ENCODE assay signal across 27 cellular contexts in genomic region chrX:50762578-50762977, GRCh38. TPM values are rescaled to one million over a fixed set of nuclear protein-coding genes. Genes with fewer than 3 reads are reported as not detected.
DNase-seq lines count a peak whose midpoint lies in the region; FAIRE-seq and TF ChIP-seq lines count a peak whose summit lies in the region.
"Had no signal": no experiment of that assay in that cellular context is flagged by ENCODE, and none has a peak within 500 bp of the region (broad histone marks: within the 10 kb centered on the region; RNA-seq: fewer than 3 reads in every experiment).

No MANE protein-coding gene starts in this region.

- BruUV-seq in A673 (replicated peaks; lab: Mats Ljungman, UMichigan), result TSS peak; percentile 59

- H3K23ac ChIP-seq in H9 (ENCODE audit: insufficient read length, low read depth, low read length), result no peak overlapping the region

- H3K4me1 Mint-ChIP-seq in H9, result no peaks in the 10 kb centered on the region
- H3K4me1 Mint-ChIP-seq: CD4-positive, CD25-positive, alpha-beta regulatory T cell; GM23338 had no signal

- POLR2A ChIA-PET in A673 (lab: Charles Lee; ENCODE audit: low non-redundant PET), result no interaction called here

- H3K36me3 Mint-ChIP-seq in H9 (ENCODE audit: insufficient read depth in 1 of 3, low read depth in 3 of 3), result no peaks in the 10 kb centered on the region
- H3K36me3 Mint-ChIP-seq: CD4-positive, CD25-positive, alpha-beta regulatory T cell had no signal

- H3K4me1 ChIP-seq in A673 (ENCODE audit: insufficient read depth, low read length, poor library complexity, severe bottlenecking), result no peaks in the 10 kb centered on the region
- H3K4me1 ChIP-seq in H9 (ENCODE audit: insufficient read depth, low read length), result no peaks in the 10 kb centered on the region
- H3K4me1 ChIP-seq: BLaER1 had no signal

- no peak overlapping the region for H2BK120ac ChIP-seq in H9 (ENCODE audit: low read depth, low read length, poor library complexity, severe bottlenecking)

- no peaks in the 10 kb centered on the region for H3K27me3 Mint-ChIP-seq in H9 (ENCODE audit: low read depth)

- no CpG with 5 or more reads among the region's 2 CpGs for WGBS in H9 (ENCODE audit: extremely low coverage, insufficient read length, low lambda C conversion rate)

- H2BK20ac ChIP-seq in H9 (ENCODE audit: low read depth, low read length, poor library complexity, severe bottlenecking), result no peak overlapping the region

- H2BK5ac ChIP-seq in H9 (ENCODE audit: insufficient read length, low read length), result no peak overlapping the region

- no peak overlapping the region for H3K14ac ChIP-seq in H9 (ENCODE audit: insufficient read depth, low read length)

- H3K18ac ChIP-seq in H9 (ENCODE audit: insufficient read length, low read depth, low read length), result no peak overlapping the region

- FAIRE-seq in RCC 7860 (lab: Jason Lieb, UNC), result no peak

- H2BK12ac ChIP-seq in H9 (ENCODE audit: insufficient read length, low read depth, low read length), result no peak overlapping the region

- intact Hi-C loops in A673 (cut with micrococcal nuclease; ENCODE audit: unreplicated experiment), result no loop called here
- intact Hi-C loops in cardiac septum (cut with DNase I), result loop anchor here (10.0 kb wide), 1 partner anchor 62 kb away; no protein-coding TSS in a partner anchor

- no peak overlapping the region for H3K56ac ChIP-seq in H9 (ENCODE audit: insufficient read length, low read depth, low read length)

- no peak overlapping the region for H4K8ac ChIP-seq in H9 (replicated peaks; ENCODE audit: insufficient read length, low read depth, low read length)

- peaks cover 50 to 61% of the 10 kb centered on the region in 2 experiments for H3K9me3 Mint-ChIP-seq in H9
- H3K9me3 Mint-ChIP-seq: CD4-positive, CD25-positive, alpha-beta regulatory T cell; GM23338 had no signal

- no peak overlapping the region for H4K5ac ChIP-seq in H9 (ENCODE audit: insufficient read length, low read depth, low read length)

- DNase-seq in A673 (ENCODE audit: low spot score) (no peak), RCC 7860 (ENCODE audit: low spot score) (peak; percentile 14), dermis blood vessel endothelial cell (peak; percentile 42), iris pigment epithelial cell (ENCODE audit: low read depth) (peak; percentile 17), DMS153 treated with DMSO at 0.1 percent for 48 hours (lab: John Stamatoyannopoulos, UW; ENCODE audit: unreplicated experiment) (no peak), cardiac septum (ENCODE audit: low spot score) (no peak), H9 (no peak), SW 1271 (lab: John Stamatoyannopoulos, UW) (no peak)
- DNase-seq: 8988T; CD4-positive, CD25-positive, alpha-beta regulatory T cell; DMS53; KBM-7; MV-4-11; NCI-H1105; NCI-H146; NCI-H1930; NCI-H2107; NCI-H524; NCI-H774; PC-3; Right ventricle myocardium superior; RPMI8226 had no signal

- no peak overlapping the region for H2BK15ac ChIP-seq in H9 (ENCODE audit: low read depth, low read length)

- no peak overlapping the region for H3K9ac ChIP-seq in H9 (ENCODE audit: extremely low read depth, insufficient read length, low read length)
- H3K9ac ChIP-seq: BLaER1 had no signal

- H3T11ph ChIP-seq in H9 (ENCODE audit: low read length), result no peak overlapping the region

- CTCF ChIA-PET in A673 (lab: Charles Lee), result interaction anchor here (1.2 kb wide), 1 partner anchor 141 kb away, joined by 3 read pairs; no protein-coding TSS in a partner anchor

- H3K4ac ChIP-seq in H9 (ENCODE audit: low read depth, low read length), result no peak overlapping the region

- no peaks in the 10 kb centered on the region; the same call in 1 of the 2 replicates for H3K79me2 ChIP-seq in H9 (ENCODE audit: insufficient read depth, low read length)

- no peaks in the 10 kb centered on the region for H4K20me1 ChIP-seq in H9 (ENCODE audit: control insufficient read depth, insufficient read depth, insufficient read length)
- H4K20me1 ChIP-seq: BLaER1 had no signal

- no peak overlapping the region for H4K91ac ChIP-seq in H9 (ENCODE audit: insufficient read length, low read depth, low read length)

- H3K27ac Mint-ChIP-seq in H9, result no peak overlapping the region
- H3K27ac Mint-ChIP-seq: CD4-positive, CD25-positive, alpha-beta regulatory T cell; GM23338 had no signal

- no peak overlapping the region for H3K4me3 Mint-ChIP-seq in H9
- H3K4me3 Mint-ChIP-seq: CD4-positive, CD25-positive, alpha-beta regulatory T cell; GM23338 had no signal

- no peak overlapping the region for H3K4me3 ChIP-seq in A673 (ENCODE audit: low read depth, low read length, poor library complexity, severe bottlenecking)
- H3K4me3 ChIP-seq: BLaER1, GM23338, HAP-1 had no signal

- H3K79me1 ChIP-seq in H9 (ENCODE audit: insufficient read depth, low read depth, low read length, poor library complexity, severe bottlenecking), result no peaks in the 10 kb centered on the region

- H3K27me3 ChIP-seq in A673 (replicated peaks; ENCODE audit: insufficient read depth, low read depth, low read length, poor library complexity) (no peaks in the 10 kb centered on the region), H9 (ENCODE audit: insufficient read depth, low read length) (no peaks in the 10 kb centered on the region)

- no peak overlapping the region for H2AFZ ChIP-seq in H9 (ENCODE audit: low read length)
- H2AFZ ChIP-seq: GM23338 had no signal

- no peak overlapping the region for H2AK5ac ChIP-seq in H9 (ENCODE audit: insufficient read length, low read length)

- no peaks in the 10 kb centered on the region for H3K36me3 ChIP-seq in A673 (ENCODE audit: insufficient read depth, low read length, poor library complexity, severe bottlenecking)
- H3K36me3 ChIP-seq: BLaER1, HAP-1 had no signal

- H3K23me2 ChIP-seq in H9 (ENCODE audit: insufficient read length, low read depth, low read length, poor library complexity, severe bottlenecking), result no peaks in the 10 kb centered on the region

- H3K4me2 ChIP-seq in H9 (ENCODE audit: insufficient read depth, insufficient read length, low read length), result no peak overlapping the region
- H3K4me2 ChIP-seq: BLaER1, GM23338 had no signal

- no peak overlapping the region for H3K27ac ChIP-seq in A673 (ENCODE audit: low read depth, low read length, poor library complexity, severe bottlenecking)
- H3K27ac ChIP-seq in H9 (ENCODE audit: insufficient read length, low read depth, low read length), result no peak overlapping the region
- H3K27ac ChIP-seq: BLaER1 had no signal

- TF ChIP-seq CTCF in A673 (conservative IDR thresholded peaks at IDR 0.05; ENCODE audit: low read depth, low read length) (no peak), H9 (conservative IDR thresholded peaks at IDR 0.05) (no peak)

- H3K9me3 ChIP-seq in A673 (ENCODE audit: low read depth, low read length, poor library complexity, severe bottlenecking), result no peaks in the 10 kb centered on the region
- no peaks in the 10 kb centered on the region for H3K9me3 ChIP-seq in H9 (ENCODE audit: control insufficient read depth, low read depth, low read length)
- H3K9me3 ChIP-seq: HAP-1 had no signal

RNA-seq across cellular contexts. Expression of gene SHROOM4, which starts 51.4 kb away (rescaled TPM):
- total RNA-seq in A673 (2021) (7.0 and 7.2 TPM in 2 replicates), dermis blood vessel endothelial cell (39.0 and 47.0 TPM in 2 replicates), cardiac septum (8.6 TPM), H9 (2021) (1.9 and 2.1 TPM in 2 replicates)
- total RNA-seq: LHCN-M2, MCF 10A, PC-3 had no signal

Comparison
In these comparisons a context has a peak if more than half of its experiments do, and no peak if none do; other contexts are left out.
1. DNase-seq: peak in RCC 7860 (single experiment), dermis blood vessel endothelial cell (single experiment) and iris pigment epithelial cell (single experiment); none in A673 (single experiment), DMS153 treated with DMSO at 0.1 percent for 48 hours (single experiment), cardiac septum (single experiment), H9 (single experiment) and SW 1271 (0 of 2).